Comparison of ENCODE assay signal across 8 cellular contexts in the genomic region with DNA sequence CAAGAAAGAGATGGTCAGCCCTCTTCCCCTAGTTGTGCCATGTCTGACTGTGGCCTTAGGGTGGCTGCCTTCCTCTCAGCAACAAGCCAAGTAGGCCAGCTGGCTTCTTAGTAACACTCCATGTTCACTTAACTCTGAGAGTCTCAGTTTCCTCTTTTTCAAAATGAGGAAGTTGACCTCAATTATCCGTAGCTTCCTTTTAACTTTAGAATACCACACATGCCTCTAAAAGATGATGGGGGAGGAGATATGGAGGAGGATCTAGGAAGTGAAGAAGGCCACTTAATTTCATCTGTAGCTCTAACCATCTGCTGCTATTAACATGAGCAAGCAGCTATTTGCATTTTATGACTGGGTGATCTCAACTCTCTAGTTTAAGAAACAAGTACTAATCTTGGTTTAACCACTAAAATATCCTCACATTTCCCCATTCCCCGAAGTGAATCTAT. TPM values are rescaled to one million over a fixed set of nuclear protein-coding genes. Genes with fewer than 3 reads are reported as not detected.
DNase-seq lines count a peak whose midpoint lies in the region; ATAC-seq and TF ChIP-seq lines count a peak whose summit lies in the region.

No MANE protein-coding gene starts in this region.

- H3K4me2 ChIP-seq in SU-DHL-6 (ENCODE audit: low read depth, low read length, poor library complexity, severe bottlenecking): peak overlapping the region; percentile 64

- H3K27ac Mint-ChIP-seq in mesothelial cell of epicardium: peak overlapping the region; percentile 40

- peak overlapping the region; percentile 70 for H3K27ac ChIP-seq in SU-DHL-6 (ENCODE audit: low read depth, low read length)

- peaks cover 23% of the 10 kb centered on the region for H3F3A ChIP-seq in SU-DHL-6 (ENCODE audit: insufficient read depth)

- H3K4me3 Mint-ChIP-seq in mesothelial cell of epicardium: no peak overlapping the region

- no peaks in the 10 kb centered on the region for H3K36me3 ChIP-seq in SU-DHL-6 (ENCODE audit: low read length)

- H3K79me2 ChIP-seq in SU-DHL-6 (ENCODE audit: insufficient read depth, low read length): no peaks in the 10 kb centered on the region

- H3K27me3 Mint-ChIP-seq in mesothelial cell of epicardium (ENCODE audit: low read depth): no peaks in the 10 kb centered on the region

- no peaks in the 10 kb centered on the region for H3K9me2 ChIP-seq in SU-DHL-6 (replicated peaks; ENCODE audit: insufficient read depth, low read length)

- H2AFZ ChIP-seq in SU-DHL-6 (ENCODE audit: low read depth, low read length, severe bottlenecking): peak overlapping the region; percentile 23

- H3K9me3 Mint-ChIP-seq in mesothelial cell of epicardium: peaks cover 2% of the 10 kb centered on the region

- H3K36me3 Mint-ChIP-seq in mesothelial cell of epicardium: no peaks in the 10 kb centered on the region

- H3K4me1 Mint-ChIP-seq in mesothelial cell of epicardium: peaks cover 52% of the 10 kb centered on the region

- peak; percentile 22 for TF ChIP-seq CTCF in SU-DHL-6 (IDR thresholded peaks at IDR 0.05; ENCODE audit: insufficient read depth, low read length, poor library complexity, severe bottlenecking)
- TF ChIP-seq CTCF in mesothelial cell of epicardium (IDR thresholded peaks at IDR 0.05; ENCODE audit: unreplicated experiment): no peak

- no peak overlapping the region for H3K9ac ChIP-seq in SU-DHL-6 (ENCODE audit: low read length)

- DNase-seq in mesothelial cell of epicardium (ENCODE audit: low spot score in 2 of 2, unreplicated experiment in 2 of 2) (no peak), cerebellum (ENCODE audit: low spot score) (no peak), HT-29 (ENCODE audit: low spot score) (no peak), NCI-H2107 (lab: John Stamatoyannopoulos, UW) (no peak)
- no peak for DNase-seq in activated CD8-positive, alpha-beta memory T cell treated with anti-CD3 and anti-CD28 coated beads, Interleukin-2, amount 50 U/mL, for 48 hours

- ATAC-seq in GM18868 (IDR thresholded peaks at IDR 0.05; ENCODE audit: unreplicated experiment) (peak; percentile 82), HG02884 (IDR thresholded peaks at IDR 0.05; ENCODE audit: unreplicated experiment) (peak; percentile 75)

- 0 out of 2 replicates have a peak, but pooled peaks cover under 1% of the 10 kb centered on the region for H3K9me3 ChIP-seq in SU-DHL-6 (ENCODE audit: insufficient read depth, low read length)

- peak overlapping the region; percentile 36 for H3K4me3 ChIP-seq in SU-DHL-6 (ENCODE audit: insufficient read depth, low read length, poor library complexity, severe bottlenecking)

- H4K20me1 ChIP-seq in SU-DHL-6 (ENCODE audit: low read depth, low read length): no peaks in the 10 kb centered on the region

- H3K27me3 ChIP-seq in SU-DHL-6 (ENCODE audit: low read length): no peaks in the 10 kb centered on the region

RNA-seq across cellular contexts. Expression of a gene that starts 32.9 kb away (rescaled TPM):
- total RNA-seq in mesothelial cell of epicardium (not detected in 3 replicates), cerebellum (not detected)
- not detected in 2 replicates for total RNA-seq in HT-29 (2014; rRNA removed; shearing (Covaris generic))
